ENCODE assay signal across 8 cellular contexts in genomic region chr2:47653909-47654789, GRCh38.
DNase-seq lines count a peak whose midpoint lies in the region; ATAC-seq and TF ChIP-seq lines count a peak whose summit lies in the region.

No MANE protein-coding gene starts in this region.

- no peaks in the 10 kb centered on the region for H3K9me3 Mint-ChIP-seq in chondrocyte (ENCODE audit: low read depth)

- WGBS in stomach, 5 donors = 40 to 55% (median 47%) methylated on average over 20 of the region's 20 CpGs

- H3K4me1 ChIP-seq in DOHH2 (ENCODE audit: control insufficient read depth, low read length) = peaks cover 73% of the 10 kb centered on the region
- H3K4me1 ChIP-seq in stomach = peaks cover 0 to 8% (median 2%) of the 10 kb centered on the region in 4 donors

- DNase-seq in NCI-H146 treated with DMSO at 0.1 percent for 48 hours (lab: John Stamatoyannopoulos, UW; ENCODE audit: unreplicated experiment) (peak; percentile 74), chondrocyte (ENCODE audit: low spot score) (no peak), nucleus accumbens (lab: John Stamatoyannopoulos, UW) (peak in 41 of 56 donors; percentile 4 to 59 (median 24)), stomach (no peak), left lobe of liver (ENCODE audit: low spot score) (no peak)

- no peak for TF ChIP-seq EP300 in stomach (IDR thresholded peaks at IDR 0.05)

- H3K27me3 Mint-ChIP-seq in chondrocyte (ENCODE audit: low read depth) = no peaks in the 10 kb centered on the region

- H3F3A ChIP-seq in DOHH2 (ENCODE audit: control insufficient read depth, insufficient read depth) = peaks cover 25% of the 10 kb centered on the region

- H3K79me2 ChIP-seq in DOHH2 (ENCODE audit: control insufficient read depth, low read length) = peaks cover 38% of the 10 kb centered on the region

- H3K27ac Mint-ChIP-seq in chondrocyte (ENCODE audit: unreplicated experiment) = peak overlapping the region; percentile 25

- H3K9me2 ChIP-seq in DOHH2 (replicated peaks; ENCODE audit: control insufficient read depth, low read length) = no peaks in the 10 kb centered on the region

- peak overlapping the region; percentile 87 for H3K4me2 ChIP-seq in DOHH2 (ENCODE audit: low read length)

- H3K4me3 ChIP-seq in DOHH2 (ENCODE audit: low read length) = peak overlapping the region; percentile 55
- H3K4me3 ChIP-seq in stomach = no peak overlapping the region

- H4K20me1 ChIP-seq in DOHH2 (ENCODE audit: control insufficient read depth, insufficient read depth, low read depth, low read length) = no peaks in the 10 kb centered on the region

- no peak overlapping the region for H3K4me3 Mint-ChIP-seq in chondrocyte (ENCODE audit: unreplicated experiment)

- H3K36me3 ChIP-seq in DOHH2 (ENCODE audit: control insufficient read depth, low read length) (peaks cover 19% of the 10 kb centered on the region), stomach (no peaks in the 10 kb centered on the region)

- intact Hi-C loops in stomach (cut with DNase I; ENCODE audit: low total_unique reads) = no loop called here

- H3K27ac ChIP-seq in DOHH2 (ENCODE audit: low read depth, low read length) = peak overlapping the region; percentile 97
- no peak overlapping the region for H3K27ac ChIP-seq in stomach

- ATAC-seq in GM18907 (IDR thresholded peaks at IDR 0.05; ENCODE audit: unreplicated experiment) (no peak), HG03175 (IDR thresholded peaks at IDR 0.05; ENCODE audit: unreplicated experiment) (no peak), left lobe of liver (no peak)

- TF ChIP-seq CTCF in DOHH2 (IDR thresholded peaks at IDR 0.05; ENCODE audit: low read depth, low read length, poor library complexity, severe bottlenecking) (peak; percentile 75), chondrocyte (IDR thresholded peaks at IDR 0.05) (peak; percentile 55), stomach (IDR thresholded peaks at IDR 0.05) (no peak)

- TF ChIP-seq POLR2A in stomach (IDR thresholded peaks at IDR 0.05) = no peak

- H3K27me3 ChIP-seq in DOHH2 (ENCODE audit: control insufficient read depth, low read length) = no peaks in the 10 kb centered on the region
- H3K27me3 ChIP-seq in stomach = no peaks in the 10 kb centered on the region

- H3K4me1 Mint-ChIP-seq in chondrocyte (ENCODE audit: low read depth) = no peaks in the 10 kb centered on the region

- H3K9me3 ChIP-seq in DOHH2 (ENCODE audit: control insufficient read depth, insufficient read depth, low read length) (no peaks in the 10 kb centered on the region), stomach (peaks cover 0 to 5% (median 0%) of the 10 kb centered on the region in 4 donors)

- no peaks in the 10 kb centered on the region for H3K36me3 Mint-ChIP-seq in chondrocyte (ENCODE audit: low read depth)

Comparison
In these comparisons a context has a peak if more than half of its experiments do, and no peak if none do; other contexts are left out.
1. CTCF ChIP-seq: peak in DOHH2 (single experiment) and chondrocyte (single experiment); none in stomach (0 of 7).
2. DNase-seq: peak in NCI-H146 treated with DMSO at 0.1 percent for 48 hours (single experiment) and nucleus accumbens (41 of 56); none in chondrocyte (single experiment), stomach (single experiment) and left lobe of liver (single experiment).